Comparison of ENCODE assay signal across 19 cellular contexts in the genomic region with DNA sequence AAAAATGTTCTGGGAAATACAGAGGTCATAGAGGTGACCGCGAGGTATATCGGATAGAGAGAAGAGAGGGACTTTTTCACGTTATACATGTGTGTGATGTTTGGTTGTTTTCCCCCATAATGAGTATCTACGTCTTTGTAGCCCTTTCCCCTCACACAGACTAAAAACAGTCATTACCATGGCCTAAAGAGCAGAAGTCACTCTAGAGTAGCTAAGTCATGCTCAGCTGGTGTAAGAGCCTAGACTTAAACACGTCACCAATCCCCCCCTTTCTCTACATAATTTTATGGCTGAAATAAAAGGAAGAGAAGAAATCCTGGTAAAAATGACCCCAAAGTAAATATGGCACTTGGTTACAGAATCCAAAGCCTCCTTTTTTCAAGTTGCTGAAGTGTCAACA.
"Had no signal": no experiment of that assay in that cellular context is flagged by ENCODE, and none has a peak within 500 bp of the region (broad histone marks: within the 10 kb centered on the region; RNA-seq: fewer than 3 reads in every experiment).

No MANE protein-coding gene starts in this region.

- ATAC-seq: foreskin keratinocyte; left ventricle myocardium superior; lower lobe of right lung; natural killer cell; right lobe of liver; stimulated activated naive B cell treated with anti-CD40 and anti-IgM and Interleukin-4, amounts not matched to agents 10 μg/mL and 1 μg/mL and 100 μg/mL, for 72 hours had no signal

- H3K4me3 Mint-ChIP-seq: natural killer cell; neural crest cell; stimulated activated naive B cell treated with anti-CD40 and anti-IgM and Interleukin-4, amounts not matched to agents 10 μg/mL and 1 μg/mL and 100 μg/mL, for 72 hours; stimulated activated naive CD8-positive, alpha-beta T cell treated with anti-CD3 and anti-CD28 coated beads, Interleukin-15, Interleukin-2, amounts not matched to agents 100 ng/mL and 50 ng/mL, for 24 hours had no signal

- H2AFZ ChIP-seq: parathyroid adenoma had no signal

- H3K36me3 ChIP-seq: esophagus muscularis mucosa, lower lobe of right lung, right lobe of liver, thoracic aorta, tibial nerve, upper lobe of left lung had no signal

- H3K9me3 ChIP-seq: esophagus muscularis mucosa, lower lobe of right lung, right lobe of liver, thoracic aorta, tibial nerve, upper lobe of left lung had no signal

- H3K4me1 ChIP-seq: foreskin keratinocyte, parathyroid adenoma had no signal

- H3K9me3 Mint-ChIP-seq: natural killer cell; stimulated activated naive B cell treated with anti-CD40 and anti-IgM and Interleukin-4, amounts not matched to agents 10 μg/mL and 1 μg/mL and 100 μg/mL, for 72 hours; stimulated activated naive CD8-positive, alpha-beta T cell treated with anti-CD3 and anti-CD28 coated beads, Interleukin-15, Interleukin-2, amounts not matched to agents 100 ng/mL and 50 ng/mL, for 24 hours had no signal

- H3K9ac ChIP-seq: parathyroid adenoma had no signal

- H3K27me3 Mint-ChIP-seq: progenitor cell of endocrine pancreas; stimulated activated naive B cell treated with anti-CD40 and anti-IgM and Interleukin-4, amounts not matched to agents 10 μg/mL and 1 μg/mL and 100 μg/mL, for 72 hours had no signal

- H3K79me2 ChIP-seq: parathyroid adenoma had no signal

- H3K27ac ChIP-seq: esophagus muscularis mucosa, foreskin keratinocyte, lower lobe of right lung, parathyroid adenoma, right lobe of liver, thoracic aorta, tibial nerve, upper lobe of left lung had no signal

- H3K36me3 Mint-ChIP-seq: natural killer cell; stimulated activated naive B cell treated with anti-CD40 and anti-IgM and Interleukin-4, amounts not matched to agents 10 μg/mL and 1 μg/mL and 100 μg/mL, for 72 hours had no signal

- DNase-seq: effector CD8-positive, alpha-beta T cell; foreskin keratinocyte; glutamatergic neuron; hypothalamus; left ventricle myocardium superior; lower lobe of right lung; natural killer cell; right lobe of liver; stimulated activated CD4-positive, alpha-beta T cell treated with anti-CD3 and anti-CD28 coated beads, Interleukin-15, amount 100 ng/mL, for 24 hours; stimulated activated CD4-positive, alpha-beta T cell treated with anti-CD3 and anti-CD28 coated beads, Interleukin-2, amount 100 ng/mL, for 48 hours; stimulated activated naive B cell treated with anti-CD40 and anti-IgM and Interleukin-4, amounts not matched to agents 10 μg/mL and 1 μg/mL and 100 μg/mL, for 72 hours; upper lobe of left lung had no signal

- H3K27me3 ChIP-seq: foreskin keratinocyte, right lobe of liver, tibial nerve had no signal

- H3K4me3 ChIP-seq: esophagus muscularis mucosa, lower lobe of right lung, right lobe of liver, thoracic aorta, tibial nerve, upper lobe of left lung had no signal

- H3K27ac Mint-ChIP-seq: natural killer cell; progenitor cell of endocrine pancreas; stimulated activated naive B cell treated with anti-CD40 and anti-IgM and Interleukin-4, amounts not matched to agents 10 μg/mL and 1 μg/mL and 100 μg/mL, for 72 hours; stimulated activated naive CD8-positive, alpha-beta T cell treated with anti-CD3 and anti-CD28 coated beads, Interleukin-15, Interleukin-2, amounts not matched to agents 100 ng/mL and 50 ng/mL, for 24 hours had no signal
